ENCODE assay signal across 11 cellular contexts in genomic region chr1:24535778-24536177, GRCh38. TPM values are rescaled to one million over a fixed set of nuclear protein-coding genes. Genes with fewer than 3 reads are reported as not detected.
A peak's percentile ranks its signal among the peaks of the same experiment; 100 is the strongest.
DNase-seq lines count a peak whose midpoint lies in the region; ATAC-seq and TF ChIP-seq lines count a peak whose summit lies in the region.
"Had no signal": no experiment of that assay in that cellular context is flagged by ENCODE, and none has a peak within 500 bp of the region (broad histone marks: within the 10 kb centered on the region; RNA-seq: fewer than 3 reads in every experiment).

No MANE protein-coding gene starts in this region.

- WGBS in transverse colon (ENCODE audit: low coverage in 1 of 2), 2 donors, result 75 to 98% methylated on average over 6 to 8 of the region's 8 CpGs

- ATAC-seq in effector memory CD8-positive, alpha-beta T cell (replicated peaks), result no peak
- ATAC-seq: psoas muscle had no signal

- H3K9me3 Mint-ChIP-seq in activated naive CD4-positive, alpha-beta T cell treated with anti-CD3 and anti-CD28 coated beads, Interleukin-2, amount 50 U/mL, for 24 hours, result no peaks in the 10 kb centered on the region
- H3K9me3 Mint-ChIP-seq in effector memory CD8-positive, alpha-beta T cell, result no peaks in the 10 kb centered on the region

- intact Hi-C loops in transverse colon (cut with DNase I; ENCODE audit: low total_unique reads), result no loop called here

- TF ChIP-seq POLR2A in transverse colon (IDR thresholded peaks at IDR 0.05), result no peak

- H3K36me3 ChIP-seq in SK-N-MC (ENCODE audit: insufficient read depth, low read length) (peaks cover 5% of the 10 kb centered on the region; the same call in 1 of the 2 replicates), transverse colon (no peaks in the 10 kb centered on the region)
- H3K36me3 ChIP-seq: ascending aorta had no signal

- peak overlapping the region; percentile 69 for H3K9ac ChIP-seq in SK-N-MC (ENCODE audit: insufficient read length)

- no peaks in the 10 kb centered on the region for H3K27me3 Mint-ChIP-seq in activated naive CD4-positive, alpha-beta T cell treated with anti-CD3 and anti-CD28 coated beads, Interleukin-2, amount 50 U/mL, for 24 hours
- H3K27me3 Mint-ChIP-seq in effector memory CD8-positive, alpha-beta T cell, result no peaks in the 10 kb centered on the region

- H3K4me3 ChIP-seq in SK-N-MC (peak overlapping the region; percentile 74; the same call in 1 of the 2 replicates), transverse colon (no peak overlapping the region)
- H3K4me3 ChIP-seq: ascending aorta had no signal

- H3K4me3 Mint-ChIP-seq in activated naive CD4-positive, alpha-beta T cell treated with anti-CD3 and anti-CD28 coated beads, Interleukin-2, amount 50 U/mL, for 24 hours, result peak overlapping the region; percentile 87
- H3K4me3 Mint-ChIP-seq in effector memory CD8-positive, alpha-beta T cell, result peak overlapping the region; percentile 78 to 87

- in situ Hi-C loops in transverse colon (cut with MboI; ENCODE audit: low pct_ligation_motif_present in 1 of 4, low pct_unique_long_range_greater_than_20kb in 1 of 4, low sequenced_read_pairs in 3 of 4), result no loop called here

- H3K9me3 ChIP-seq in SK-N-MC (ENCODE audit: low read depth, low read length) (no peaks in the 10 kb centered on the region), transverse colon (no peaks in the 10 kb centered on the region)
- H3K9me3 ChIP-seq: ascending aorta, psoas muscle had no signal

- H3K4me1 Mint-ChIP-seq in activated naive CD4-positive, alpha-beta T cell treated with anti-CD3 and anti-CD28 coated beads, Interleukin-2, amount 50 U/mL, for 24 hours, result peaks cover 79% of the 10 kb centered on the region
- peaks cover 14 to 25% of the 10 kb centered on the region in 2 donors for H3K4me1 Mint-ChIP-seq in effector memory CD8-positive, alpha-beta T cell (ENCODE audit: low read depth in 2 of 2)

- H3K27ac Mint-ChIP-seq in activated naive CD4-positive, alpha-beta T cell treated with anti-CD3 and anti-CD28 coated beads, Interleukin-2, amount 50 U/mL, for 24 hours, result peak overlapping the region; percentile 98
- H3K27ac Mint-ChIP-seq in effector memory CD8-positive, alpha-beta T cell, result peak overlapping the region; percentile 96 to 97

- TF ChIP-seq EP300 in transverse colon (IDR thresholded peaks at IDR 0.05; ENCODE audit: low read depth), result no peak

- TF ChIP-seq CTCF in transverse colon (IDR thresholded peaks at IDR 0.05), result no peak

- peaks cover 2 to 25% (median 13%) of the 10 kb centered on the region in 4 donors for H3K4me1 ChIP-seq in transverse colon
- H3K4me1 ChIP-seq: ascending aorta, psoas muscle had no signal

- H3K27ac ChIP-seq in SK-N-MC (peak overlapping the region; percentile 99), transverse colon (peak overlapping the region; percentile 57 to 77 (median 68)), substantia nigra (ENCODE audit: low read depth, low read length, poor library complexity, severe bottlenecking) (no peak overlapping the region)
- H3K27ac ChIP-seq: ascending aorta, psoas muscle had no signal

- DNase-seq in activated naive CD4-positive, alpha-beta T cell (lab: John Stamatoyannopoulos, UW), result no peak
- no peak for DNase-seq in SK-N-MC (ENCODE audit: low read depth, low spot score)
- DNase-seq in effector memory CD8-positive, alpha-beta T cell, result no peak
- no peak for DNase-seq in transverse colon
- no peak for DNase-seq in substantia nigra (lab: John Stamatoyannopoulos, UW)
- no peak for DNase-seq in effector CD4-positive, alpha-beta T cell
- no peak for DNase-seq in pons (ENCODE audit: low spot score)
- DNase-seq: psoas muscle had no signal

- no peaks in the 10 kb centered on the region for H3K27me3 ChIP-seq in transverse colon
- H3K27me3 ChIP-seq: ascending aorta had no signal

- peaks cover 20% of the 10 kb centered on the region for H3K36me3 Mint-ChIP-seq in activated naive CD4-positive, alpha-beta T cell treated with anti-CD3 and anti-CD28 coated beads, Interleukin-2, amount 50 U/mL, for 24 hours
- peaks cover 43% of the 10 kb centered on the region for H3K36me3 Mint-ChIP-seq in effector memory CD8-positive, alpha-beta T cell (ENCODE audit: insufficient read depth)

RNA-seq across cellular contexts. Expression of gene NCMAP, which starts 20.1 kb away (rescaled TPM):
- total RNA-seq in transverse colon, result 1 to 10 TPM in 2 of 4 donors, under 1 TPM in 1, not detected in 1; 0.37 to 2.2 (median 1.4) TPM
- total RNA-seq: ascending aorta, fibroblast of villous mesenchyme, psoas muscle had no signal

RNA-seq across cellular contexts. Expression of gene RCAN3, which starts 33.1 kb away (rescaled TPM):
- 10 to 100 TPM in 2 of 4 donors, 1 to 10 TPM in 2; 6.4 to 17.5 (median 11.3) TPM for total RNA-seq in transverse colon
